2 cellular contexts compared by ENCODE assay signal in the genomic region with DNA sequence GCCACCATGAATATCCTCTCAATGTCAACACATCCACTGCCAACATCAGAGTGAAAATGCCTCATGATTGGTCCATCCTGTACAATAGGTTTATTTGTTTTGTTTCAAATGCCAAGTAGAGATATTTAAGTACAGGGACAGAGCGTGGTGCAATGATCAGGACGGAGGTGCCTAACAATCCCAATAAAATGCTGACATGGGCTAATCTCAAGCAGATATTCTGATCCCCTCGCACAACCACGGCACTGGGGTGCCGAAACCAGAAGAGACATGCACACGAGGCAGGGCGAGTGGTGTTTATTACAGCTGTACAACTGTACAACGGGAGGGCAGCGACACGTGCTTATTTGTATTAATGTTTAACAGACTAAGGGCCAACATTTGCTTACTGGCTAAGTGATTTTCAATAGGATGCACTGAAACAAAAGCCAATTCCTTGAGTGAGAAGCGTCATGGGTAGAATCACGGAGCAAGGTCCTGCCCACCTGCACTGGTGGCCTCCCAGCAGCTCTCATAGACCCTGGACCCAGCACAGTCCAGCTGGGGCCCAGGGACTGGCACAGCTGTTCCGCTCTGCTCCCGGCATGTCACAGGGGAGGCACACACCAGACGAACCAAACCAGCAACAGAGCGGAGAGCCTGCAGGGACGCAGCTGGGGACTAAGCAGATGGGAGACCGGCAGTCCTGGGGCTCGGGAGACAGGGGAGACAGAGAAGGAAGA.
TF ChIP-seq lines count a peak whose summit lies in the region.

No MANE protein-coding gene starts in this region.

TF ChIP-seq in WTC11, 78 proteins besides CTCF, POLR2A, EP300 and RAD21:
- TF ChIP-seq, protein P1, sequence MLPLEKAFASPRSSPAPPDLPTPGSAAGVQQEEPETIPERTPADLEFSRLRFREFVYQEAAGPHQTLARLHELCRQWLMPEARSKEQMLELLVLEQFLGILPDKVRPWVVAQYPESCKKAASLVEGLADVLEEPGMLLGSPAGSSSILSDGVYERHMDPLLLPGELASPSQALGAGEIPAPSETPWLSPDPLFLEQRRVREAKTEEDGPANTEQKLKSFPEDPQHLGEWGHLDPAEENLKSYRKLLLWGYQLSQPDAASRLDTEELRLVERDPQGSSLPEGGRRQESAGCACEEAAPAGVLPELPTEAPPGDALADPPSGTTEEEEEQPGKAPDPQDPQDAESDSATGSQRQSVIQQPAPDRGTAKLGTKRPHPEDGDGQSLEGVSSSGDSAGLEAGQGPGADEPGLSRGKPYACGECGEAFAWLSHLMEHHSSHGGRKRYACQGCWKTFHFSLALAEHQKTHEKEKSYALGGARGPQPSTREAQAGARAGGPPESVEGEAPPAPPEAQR (CRISPR knock-in tag; IDR thresholded peaks at IDR 0.05) = no peak
- TF ChIP-seq GABPB1 (CRISPR knock-in tag; IDR thresholded peaks at IDR 0.05) = peak; percentile 40; the same call in 1 of the 2 replicates
- TF ChIP-seq EMX1 (CRISPR knock-in tag; IDR thresholded peaks at IDR 0.05) = no peak
- TF ChIP-seq JAZF1 (CRISPR knock-in tag; IDR thresholded peaks at IDR 0.05) = no peak
- TF ChIP-seq ZNF532 (CRISPR knock-in tag; IDR thresholded peaks at IDR 0.05; ENCODE audit: borderline replicate concordance) = no peak

TF ChIP-seq in HepG2, 621 proteins besides CTCF, POLR2A, EP300 and RAD21 (continued from another document and continues in another):
- 0 out of 2 replicates have a peak, but pooled peaks have one; percentile 46 for TF ChIP-seq SMAD3 (CRISPR knock-in tag; IDR thresholded peaks at IDR 0.05)
- TF ChIP-seq ZNF709 (CRISPR knock-in tag; IDR thresholded peaks at IDR 0.05) = no peak
- TF ChIP-seq ZFY (CRISPR knock-in tag; IDR thresholded peaks at IDR 0.05) = 0 out of 2 replicates have a peak, but pooled peaks have one; percentile 21
- peak; percentile 50; the same call in 1 of the 2 replicates for TF ChIP-seq TGIF2 (CRISPR knock-in tag; IDR thresholded peaks at IDR 0.05)
- TF ChIP-seq YY1 (IDR thresholded peaks at IDR 0.05; ENCODE audit: insufficient read depth, insufficient replicate concordance, low read depth, low read length) = no peak
- TF ChIP-seq CREB1 (IDR thresholded peaks at IDR 0.05) = 0 out of 2 replicates have a peak, but pooled peaks have one; percentile 10
- TF ChIP-seq CREB1 (CRISPR knock-in tag; IDR thresholded peaks at IDR 0.05) = no peak
- TF ChIP-seq NFYB (CRISPR knock-in tag; IDR thresholded peaks at IDR 0.05) = 0 out of 2 replicates have a peak, but pooled peaks have one; percentile 28
- TF ChIP-seq, protein P2, sequence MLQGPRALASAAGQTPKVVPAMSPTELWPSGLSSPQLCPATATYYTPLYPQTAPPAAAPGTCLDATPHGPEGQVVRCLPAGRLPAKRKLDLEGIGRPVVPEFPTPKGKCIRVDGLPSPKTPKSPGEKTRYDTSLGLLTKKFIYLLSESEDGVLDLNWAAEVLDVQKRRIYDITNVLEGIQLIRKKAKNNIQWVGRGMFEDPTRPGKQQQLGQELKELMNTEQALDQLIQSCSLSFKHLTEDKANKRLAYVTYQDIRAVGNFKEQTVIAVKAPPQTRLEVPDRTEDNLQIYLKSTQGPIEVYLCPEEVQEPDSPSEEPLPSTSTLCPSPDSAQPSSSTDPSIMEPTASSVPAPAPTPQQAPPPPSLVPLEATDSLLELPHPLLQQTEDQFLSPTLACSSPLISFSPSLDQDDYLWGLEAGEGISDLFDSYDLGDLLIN (CRISPR knock-in tag; IDR thresholded peaks at IDR 0.05; ENCODE audit: borderline replicate concordance) = no peak
- TF ChIP-seq NFKB2 (CRISPR knock-in tag; IDR thresholded peaks at IDR 0.05; ENCODE audit: borderline replicate concordance) = peak; percentile 30; the same call in 1 of the 2 replicates
- TF ChIP-seq NBN (conservative IDR thresholded peaks at IDR 0.05) = no peak
- peak; percentile 62; the same call in 1 of the 2 replicates for TF ChIP-seq ZNF788 (CRISPR knock-in tag; IDR thresholded peaks at IDR 0.05; ENCODE audit: borderline replicate concordance)
- no peak for TF ChIP-seq ZNF572 (CRISPR knock-in tag; IDR thresholded peaks at IDR 0.05)
- TF ChIP-seq LCORL (IDR thresholded peaks at IDR 0.05) = no peak
- peak; percentile 65; the same call in 1 of the 2 replicates for TF ChIP-seq LCORL (CRISPR knock-in tag; IDR thresholded peaks at IDR 0.05)
- TF ChIP-seq ARID4A (CRISPR knock-in tag; IDR thresholded peaks at IDR 0.05; ENCODE audit: borderline replicate concordance) = peak; percentile 89
- TF ChIP-seq HMG20B (CRISPR knock-in tag; conservative IDR thresholded peaks at IDR 0.05) = 0 out of 2 replicates have a peak, but pooled peaks have one; percentile 35
- TF ChIP-seq, protein P3, sequence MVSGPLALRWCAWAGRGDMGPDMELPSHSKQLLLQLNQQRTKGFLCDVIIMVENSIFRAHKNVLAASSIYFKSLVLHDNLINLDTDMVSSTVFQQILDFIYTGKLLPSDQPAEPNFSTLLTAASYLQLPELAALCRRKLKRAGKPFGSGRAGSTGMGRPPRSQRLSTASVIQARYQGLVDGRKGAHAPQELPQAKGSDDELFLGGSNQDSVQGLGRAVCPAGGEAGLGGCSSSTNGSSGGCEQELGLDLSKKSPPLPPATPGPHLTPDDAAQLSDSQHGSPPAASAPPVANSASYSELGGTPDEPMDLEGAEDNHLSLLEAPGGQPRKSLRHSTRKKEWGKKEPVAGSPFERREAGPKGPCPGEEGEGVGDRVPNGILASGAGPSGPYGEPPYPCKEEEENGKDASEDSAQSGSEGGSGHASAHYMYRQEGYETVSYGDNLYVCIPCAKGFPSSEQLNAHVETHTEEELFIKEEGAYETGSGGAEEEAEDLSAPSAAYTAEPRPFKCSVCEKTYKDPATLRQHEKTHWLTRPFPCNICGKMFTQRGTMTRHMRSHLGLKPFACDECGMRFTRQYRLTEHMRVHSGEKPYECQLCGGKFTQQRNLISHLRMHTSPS (CRISPR knock-in tag; IDR thresholded peaks at IDR 0.05; ENCODE audit: low read depth) = peak; percentile 95
- 0 out of 2 replicates have a peak, but pooled peaks have one; percentile 47 for TF ChIP-seq FOXK1 (CRISPR knock-in tag; IDR thresholded peaks at IDR 0.05; ENCODE audit: borderline replicate concordance, low read depth)
- TF ChIP-seq ZNF605 (CRISPR knock-in tag; IDR thresholded peaks at IDR 0.05) = 0 out of 2 replicates have a peak, but pooled peaks have one; percentile 30
- peak; percentile 76 for TF ChIP-seq FOXK2 (IDR thresholded peaks at IDR 0.05)
- TF ChIP-seq RXRB (CRISPR knock-in tag; IDR thresholded peaks at IDR 0.05; ENCODE audit: borderline replicate concordance) = peak; percentile 57
- TF ChIP-seq MXD4 (CRISPR knock-in tag; IDR thresholded peaks at IDR 0.05) = peak; percentile 84; the same call in 1 of the 2 replicates
- TF ChIP-seq BHLHE40 (IDR thresholded peaks at IDR 0.05; ENCODE audit: low read length) = peak; percentile 84
- no peak for TF ChIP-seq ZKSCAN5 (CRISPR knock-in tag; IDR thresholded peaks at IDR 0.05)
- peak; percentile 80 for TF ChIP-seq HNF4G (IDR thresholded peaks at IDR 0.05; ENCODE audit: borderline replicate concordance, low read depth, low read length)
- TF ChIP-seq HNF4G (CRISPR knock-in tag; IDR thresholded peaks at IDR 0.05; ENCODE audit: borderline replicate concordance, low read depth) = 0 out of 2 replicates have a peak, but pooled peaks have one; percentile 29
- peak; percentile 51; the same call in 1 of the 2 replicates for TF ChIP-seq ZBTB7B (CRISPR knock-in tag; IDR thresholded peaks at IDR 0.05)
- peak; percentile 62; the same call in 1 of the 2 replicates for TF ChIP-seq HOXA3 (CRISPR knock-in tag; IDR thresholded peaks at IDR 0.05)
- TF ChIP-seq ZNF747 (CRISPR knock-in tag; IDR thresholded peaks at IDR 0.05; ENCODE audit: borderline replicate concordance) = peak; percentile 72; the same call in 1 of the 2 replicates
- peak; percentile 62; the same call in 1 of the 2 replicates for TF ChIP-seq ZNF878 (CRISPR knock-in tag; IDR thresholded peaks at IDR 0.05)
- no peak for TF ChIP-seq CBFB (CRISPR knock-in tag; IDR thresholded peaks at IDR 0.05)
- no peak for TF ChIP-seq TCF7L2 (IDR thresholded peaks at IDR 0.05; ENCODE audit: low read depth, low read length)
- TF ChIP-seq, protein P4, sequence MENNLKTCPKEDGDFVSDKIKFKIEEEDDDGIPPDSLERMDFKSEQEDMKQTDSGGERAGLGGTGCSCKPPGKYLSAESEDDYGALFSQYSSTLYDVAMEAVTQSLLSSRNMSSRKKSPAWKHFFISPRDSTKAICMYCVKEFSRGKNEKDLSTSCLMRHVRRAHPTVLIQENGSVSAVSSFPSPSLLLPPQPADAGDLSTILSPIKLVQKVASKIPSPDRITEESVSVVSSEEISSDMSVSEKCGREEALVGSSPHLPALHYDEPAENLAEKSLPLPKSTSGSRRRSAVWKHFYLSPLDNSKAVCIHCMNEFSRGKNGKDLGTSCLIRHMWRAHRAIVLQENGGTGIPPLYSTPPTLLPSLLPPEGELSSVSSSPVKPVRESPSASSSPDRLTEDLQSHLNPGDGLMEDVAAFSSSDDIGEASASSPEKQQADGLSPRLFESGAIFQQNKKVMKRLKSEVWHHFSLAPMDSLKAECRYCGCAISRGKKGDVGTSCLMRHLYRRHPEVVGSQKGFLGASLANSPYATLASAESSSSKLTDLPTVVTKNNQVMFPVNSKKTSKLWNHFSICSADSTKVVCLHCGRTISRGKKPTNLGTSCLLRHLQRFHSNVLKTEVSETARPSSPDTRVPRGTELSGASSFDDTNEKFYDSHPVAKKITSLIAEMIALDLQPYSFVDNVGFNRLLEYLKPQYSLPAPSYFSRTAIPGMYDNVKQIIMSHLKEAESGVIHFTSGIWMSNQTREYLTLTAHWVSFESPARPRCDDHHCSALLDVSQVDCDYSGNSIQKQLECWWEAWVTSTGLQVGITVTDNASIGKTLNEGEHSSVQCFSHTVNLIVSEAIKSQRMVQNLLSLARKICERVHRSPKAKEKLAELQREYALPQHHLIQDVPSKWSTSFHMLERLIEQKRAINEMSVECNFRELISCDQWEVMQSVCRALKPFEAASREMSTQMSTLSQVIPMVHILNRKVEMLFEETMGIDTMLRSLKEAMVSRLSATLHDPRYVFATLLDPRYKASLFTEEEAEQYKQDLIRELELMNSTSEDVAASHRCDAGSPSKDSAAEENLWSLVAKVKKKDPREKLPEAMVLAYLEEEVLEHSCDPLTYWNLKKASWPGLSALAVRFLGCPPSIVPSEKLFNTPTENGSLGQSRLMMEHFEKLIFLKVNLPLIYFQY (CRISPR knock-in tag; IDR thresholded peaks at IDR 0.05; ENCODE audit: borderline replicate concordance) = peak; percentile 72; the same call in 1 of the 2 replicates
- TF ChIP-seq FOXP1 (IDR thresholded peaks at IDR 0.05) = 0 out of 2 replicates have a peak, but pooled peaks have one; percentile 5
- TF ChIP-seq FOXP1 (CRISPR knock-in tag; IDR thresholded peaks at IDR 0.05) = peak; percentile 70
- TF ChIP-seq MTF2 (CRISPR knock-in tag; IDR thresholded peaks at IDR 0.05; ENCODE audit: borderline replicate concordance) = no peak
- 0 out of 2 replicates have a peak, but pooled peaks have one; percentile 15 for TF ChIP-seq ZNF552 (CRISPR knock-in tag; IDR thresholded peaks at IDR 0.05; ENCODE audit: borderline replicate concordance)
- TF ChIP-seq ZNF772 (CRISPR knock-in tag; IDR thresholded peaks at IDR 0.05) = peak; percentile 80
- 0 out of 2 replicates have a peak, but pooled peaks have one; percentile 35 for TF ChIP-seq ZNF451 (CRISPR knock-in tag; IDR thresholded peaks at IDR 0.05)
- TF ChIP-seq ZNF687 (CRISPR knock-in tag; IDR thresholded peaks at IDR 0.05) = peak; percentile 79
- TF ChIP-seq CREM (IDR thresholded peaks at IDR 0.05) = peak; percentile 50; the same call in 1 of the 2 replicates
- no peak for TF ChIP-seq CREM (CRISPR knock-in tag; IDR thresholded peaks at IDR 0.05)
